ENCODE assay signal across 8 cellular contexts in genomic region chr7:32204361-32205018, GRCh38.
A peak's percentile ranks its signal among the peaks of the same experiment; 100 is the strongest.
DNase-seq lines count a peak whose midpoint lies in the region; ATAC-seq and TF ChIP-seq lines count a peak whose summit lies in the region.

No MANE protein-coding gene starts in this region.

- DNase-seq in AG09319 (ENCODE audit: extremely low read depth, low read depth) (no peak), NCI-H526 (lab: John Stamatoyannopoulos, UW) (peak; percentile 67 to 90), iPS-NIHi11 (ENCODE audit: low spot score) (peak; percentile 43), stomach (peak; percentile 58)
- DNase-seq in activated CD4-positive, CD25-positive, alpha-beta regulatory T cell treated with anti-CD3 and anti-CD28 coated beads, Interleukin-2, amount 50 U/mL, for 72 hours, result no peak

- ATAC-seq in GM18519 (IDR thresholded peaks at IDR 0.05; ENCODE audit: low FRiP score, unreplicated experiment), result peak; percentile 88
- ATAC-seq in HG03442 (IDR thresholded peaks at IDR 0.05; ENCODE audit: unreplicated experiment), result peak; percentile 72

- WGBS in stomach, 5 donors, result 20 to 27% (median 22%) methylated on average over 9 of the region's 9 CpGs

- peaks cover 0 to 10% (median 0%) of the 10 kb centered on the region in 4 donors for H3K4me1 ChIP-seq in stomach

- H3K36me3 Mint-ChIP-seq in brain, result no peaks in the 10 kb centered on the region

- TF ChIP-seq CTCF in AG09319 (IDR thresholded peaks at IDR 0.05; ENCODE audit: low read depth, low read length) (peak; percentile 59), brain (conservative IDR thresholded peaks at IDR 0.05) (peak; percentile 96 to 98), stomach (IDR thresholded peaks at IDR 0.05) (peak in 5 of 7 experiments; percentile 65 to 87 (median 75))

- no peaks in the 10 kb centered on the region for H3K27me3 ChIP-seq in stomach

- H3K27ac ChIP-seq in stomach, result no peak overlapping the region

- TF ChIP-seq POLR2A in stomach (IDR thresholded peaks at IDR 0.05), result no peak

- peaks cover 7% of the 10 kb centered on the region for H3K4me1 Mint-ChIP-seq in brain

- no peaks in the 10 kb centered on the region for H3K27me3 Mint-ChIP-seq in brain

- H3K4me3 Mint-ChIP-seq in brain, result peak overlapping the region in 1 of 5 experiments; percentile 65

- no peak for TF ChIP-seq EP300 in stomach (IDR thresholded peaks at IDR 0.05)

- no peaks in the 10 kb centered on the region for H3K9me3 Mint-ChIP-seq in brain

- no peaks in the 10 kb centered on the region for H3K9me3 ChIP-seq in stomach

- peak overlapping the region in 3 of 5 experiments; percentile 31 to 77 (median 74) for H3K27ac Mint-ChIP-seq in brain

- intact Hi-C loops in stomach (cut with DNase I; ENCODE audit: low total_unique reads), result loop anchor here (5.0 kb wide), 1 partner anchor 452 kb away; no protein-coding TSS in a partner anchor

- no peaks in the 10 kb centered on the region for H3K36me3 ChIP-seq in stomach

- peak overlapping the region; percentile 21 to 38 (median 34) for H3K4me3 ChIP-seq in stomach

Comparison
In these comparisons a context has a peak if more than half of its experiments do, and no peak if none do; other contexts are left out.
1. DNase-seq: peak in NCI-H526 (2 of 2), iPS-NIHi11 (single experiment) and stomach (single experiment); none in AG09319 (single experiment) and activated CD4-positive, CD25-positive, alpha-beta regulatory T cell treated with anti-CD3 and anti-CD28 coated beads, Interleukin-2, amount 50 U/mL, for 72 hours (single experiment).
2. Peak in every context shown above with its lines, with median percentiles within 50 percentile points of each other: CTCF ChIP-seq.